19 cellular contexts compared by ENCODE assay signal in the genomic region with DNA sequence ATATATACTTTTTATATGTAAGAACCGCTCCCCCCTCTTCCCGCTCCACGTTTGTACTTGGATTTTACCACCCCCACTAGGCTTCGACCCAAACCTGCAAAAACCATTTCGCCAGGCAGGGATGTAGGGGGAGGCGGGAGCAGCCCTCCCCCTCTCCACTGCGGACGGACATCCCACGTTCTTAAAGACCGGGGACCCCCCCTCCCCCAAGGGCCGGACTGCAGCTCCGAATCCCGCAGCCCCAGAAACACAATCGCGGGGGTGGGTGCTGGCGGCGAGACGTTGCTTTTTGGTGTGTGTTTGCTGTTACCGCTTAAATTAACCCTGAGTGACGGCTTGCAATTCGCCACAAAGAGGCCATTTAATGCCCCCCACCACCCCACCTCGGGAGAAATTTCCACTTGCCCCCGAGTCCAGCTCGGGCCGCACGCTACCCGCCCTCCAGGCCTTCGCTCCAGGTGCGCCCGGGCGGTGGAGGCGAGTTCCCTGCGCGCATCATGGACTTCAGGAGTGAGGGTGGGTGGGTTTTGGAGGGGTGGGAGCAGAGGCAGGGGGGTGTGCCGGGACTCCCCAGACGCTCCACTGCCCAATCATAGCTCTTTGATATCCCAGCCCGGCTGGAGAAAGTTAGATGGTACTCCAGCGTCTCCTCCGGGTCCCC. TPM values are rescaled to one million over a fixed set of nuclear protein-coding genes. Genes with fewer than 3 reads are reported as not detected.
DNase-seq lines count a peak whose midpoint lies in the region; ATAC-seq and TF ChIP-seq lines count a peak whose summit lies in the region.
"Had no signal": no experiment of that assay in that cellular context is flagged by ENCODE, and none has a peak within 500 bp of the region (broad histone marks: within the 10 kb centered on the region; RNA-seq: fewer than 3 reads in every experiment).

No MANE protein-coding gene starts in this region.

- H3K9me3 Mint-ChIP-seq in activated CD8-positive, alpha-beta memory T cell treated with anti-CD3 and anti-CD28 coated beads, Interleukin-2, amount 10 ng/mL, durations not matched to agents 7 days and 5 days (ENCODE audit: low read depth) = no peaks in the 10 kb centered on the region
- H3K9me3 Mint-ChIP-seq: activated naive CD4-positive, alpha-beta T cell treated with anti-CD3 and anti-CD28 coated beads for 36 hours had no signal

- peak overlapping the region; percentile 64 for H3K4me3 Mint-ChIP-seq in T-helper 17 cell
- H3K4me3 Mint-ChIP-seq in activated CD8-positive, alpha-beta memory T cell treated with anti-CD3 and anti-CD28 coated beads, Interleukin-2, amount 10 ng/mL, durations not matched to agents 7 days and 5 days = no peak overlapping the region
- H3K4me3 Mint-ChIP-seq: activated naive CD4-positive, alpha-beta T cell treated with anti-CD3 and anti-CD28 coated beads for 36 hours had no signal

- H3K27ac ChIP-seq in BLaER1 (no peak overlapping the region), esophagus squamous epithelium (peak overlapping the region; percentile 90 to 98 (median 92)), gastrocnemius medialis (peak overlapping the region; percentile 97 to 100 (median 99))
- H3K27ac ChIP-seq: cardiac muscle cell had no signal

- 18 to 36% methylated on average over 5 to 9 of the region's 39 CpGs for WGBS in esophagus squamous epithelium, 2 donors

- peak overlapping the region; percentile 94 for H3K4me2 ChIP-seq in BLaER1

- no peak overlapping the region for H3K4me3 ChIP-seq in BLaER1
- H3K4me3 ChIP-seq in esophagus squamous epithelium = peak overlapping the region in 3 of 4 donors; percentile 41 to 61 (median 44)
- H3K4me3 ChIP-seq in gastrocnemius medialis = peak overlapping the region in 1 of 4 donors; percentile 74
- H3K4me3 ChIP-seq: cardiac muscle cell, upper lobe of right lung had no signal

- H3K36me3 ChIP-seq in BLaER1 (peaks cover 11% of the 10 kb centered on the region), esophagus squamous epithelium (peaks cover 0 to 5% (median 0%) of the 10 kb centered on the region in 3 donors), gastrocnemius medialis (no peaks in the 10 kb centered on the region)
- H3K36me3 ChIP-seq: cardiac muscle cell, upper lobe of right lung had no signal

- H3K4me1 ChIP-seq in BLaER1 (peaks cover 88% of the 10 kb centered on the region), esophagus squamous epithelium (peaks cover 82 to 100% (median 82%) of the 10 kb centered on the region in 3 donors), gastrocnemius medialis (peaks cover 73 to 79% of the 10 kb centered on the region in 2 donors)

- H3K27me3 ChIP-seq in BLaER1 (peaks cover 82% of the 10 kb centered on the region), esophagus squamous epithelium (peaks cover 0 to 38% (median 0%) of the 10 kb centered on the region in 4 donors), gastrocnemius medialis (no peaks in the 10 kb centered on the region)

- CTCF ChIA-PET in activated CD8-positive, alpha-beta memory T cell treated with anti-CD3 and anti-CD28 coated beads, Interleukin-2, amount 10 ng/mL, durations not matched to agents 7 days and 5 days (lab: Charles Lee) = interaction anchor here (0.8 to 2.0 kb wide), 2 partner anchors 23 to 82 kb away, joined by 3 to 5 read pairs; no protein-coding TSS in a partner anchor

- peaks cover 3% of the 10 kb centered on the region for H3K36me3 Mint-ChIP-seq in T-helper 17 cell (ENCODE audit: low read depth)
- H3K36me3 Mint-ChIP-seq in activated CD8-positive, alpha-beta memory T cell treated with anti-CD3 and anti-CD28 coated beads, Interleukin-2, amount 10 ng/mL, durations not matched to agents 7 days and 5 days = peaks cover 2% of the 10 kb centered on the region

- H3K9me3 ChIP-seq in BLaER1 (no peaks in the 10 kb centered on the region), T-helper 17 cell (ENCODE audit: control insufficient read depth, low read length, poor library complexity, severe bottlenecking) (no peaks in the 10 kb centered on the region), esophagus squamous epithelium (no peaks in the 10 kb centered on the region), gastrocnemius medialis (no peaks in the 10 kb centered on the region)
- H3K9me3 ChIP-seq: upper lobe of right lung had no signal

- peaks cover 70% of the 10 kb centered on the region for H3K27me3 Mint-ChIP-seq in T-helper 17 cell
- H3K27me3 Mint-ChIP-seq in activated CD8-positive, alpha-beta memory T cell treated with anti-CD3 and anti-CD28 coated beads, Interleukin-2, amount 10 ng/mL, durations not matched to agents 7 days and 5 days = peaks cover 68% of the 10 kb centered on the region

- H3K4me1 Mint-ChIP-seq in T-helper 17 cell = peaks cover 21% of the 10 kb centered on the region
- H3K4me1 Mint-ChIP-seq in activated CD8-positive, alpha-beta memory T cell treated with anti-CD3 and anti-CD28 coated beads, Interleukin-2, amount 10 ng/mL, durations not matched to agents 7 days and 5 days = peaks cover 11% of the 10 kb centered on the region

- peak overlapping the region; percentile 27 for H3K27ac Mint-ChIP-seq in T-helper 17 cell
- H3K27ac Mint-ChIP-seq in activated CD8-positive, alpha-beta memory T cell treated with anti-CD3 and anti-CD28 coated beads, Interleukin-2, amount 10 ng/mL, durations not matched to agents 7 days and 5 days = no peak overlapping the region
- H3K27ac Mint-ChIP-seq: activated naive CD4-positive, alpha-beta T cell treated with anti-CD3 and anti-CD28 coated beads for 36 hours had no signal

- H3K9ac ChIP-seq in BLaER1 = no peak overlapping the region

- peaks cover 100% of the 10 kb centered on the region for H4K20me1 ChIP-seq in BLaER1

- intact Hi-C loops in esophagus squamous epithelium (cut with DNase I) = no loop called here
- intact Hi-C loops in gastrocnemius medialis (cut with DNase I; ENCODE audit: low total_unique reads) = no loop called here

- TF ChIP-seq CTCF in esophagus squamous epithelium (IDR thresholded peaks at IDR 0.05) = no peak
- no peak for TF ChIP-seq CTCF in gastrocnemius medialis (IDR thresholded peaks at IDR 0.05 in 4 of 5, conservative IDR thresholded peaks at IDR 0.05 in 1 of 5)

- DNase-seq in T-helper 17 cell = no peak
- no peak for DNase-seq in esophagus squamous epithelium (lab: John Stamatoyannopoulos, UW)
- no peak for DNase-seq in gastrocnemius medialis
- DNase-seq in RPMI8226 = no peak
- no peak for DNase-seq in activated CD8-positive, alpha-beta memory T cell treated with anti-CD3 and anti-CD28 coated beads, Interleukin-2, amount 10 ng/mL, durations not matched to agents 7 days and 5 days
- DNase-seq in T1000 (lab: John Stamatoyannopoulos, UW) = no peak
- DNase-seq: activated CD8-positive, alpha-beta memory T cell treated with anti-CD3 and anti-CD28 coated beads, Interleukin-2, amount 50 U/mL, for 4 hours; foreskin fibroblast; HCEC 1CT; IMR-90; mammary epithelial cell; NCI-H2081 treated with DMSO at 0.1 percent for 48 hours; NCI-H748 treated with DMSO at 0.1 percent for 48 hours; upper lobe of right lung had no signal

- TF ChIP-seq POLR2A in esophagus squamous epithelium (IDR thresholded peaks at IDR 0.05) (no peak), gastrocnemius medialis (IDR thresholded peaks at IDR 0.05) (no peak)

- in situ Hi-C loops in gastrocnemius medialis (cut with MboI; ENCODE audit: low sequenced_read_pairs in 4 of 4) = no loop called here

- ATAC-seq in T-helper 17 cell = no peak
- no peak for ATAC-seq in gastrocnemius medialis
- no peak for ATAC-seq in activated CD8-positive, alpha-beta memory T cell treated with anti-CD3 and anti-CD28 coated beads, Interleukin-2, amount 10 ng/mL, durations not matched to agents 7 days and 5 days
- no peak for ATAC-seq in GM19035 (IDR thresholded peaks at IDR 0.05; ENCODE audit: unreplicated experiment)
- ATAC-seq: sciatic nerve, upper lobe of right lung had no signal

RNA-seq across cellular contexts. Expression of a gene that starts 15.8 kb away (rescaled TPM):
- total RNA-seq in T-helper 17 cell (under 1 TPM; 0.75 to 0.86 TPM), esophagus squamous epithelium (10 to 100 TPM; 32.3 to 81.2 (median 51.6) TPM), gastrocnemius medialis (100 to 1,000 TPM in 2 of 4 donors, 10 to 100 TPM in 2; 31.9 to 128 (median 105) TPM)
- under 1 TPM; 0.21 to 0.32 TPM for total RNA-seq in activated CD8-positive, alpha-beta memory T cell treated with anti-CD3 and anti-CD28 coated beads, Interleukin-2, amount 10 ng/mL, durations not matched to agents 7 days and 5 days
- total RNA-seq: cardiac muscle cell had no signal

RNA-seq across cellular contexts. Expression of a gene that starts 41.7 kb away (rescaled TPM):
- total RNA-seq in T-helper 17 cell = not detected
- total RNA-seq in esophagus squamous epithelium = not detected
- not detected for total RNA-seq in gastrocnemius medialis
- total RNA-seq in activated CD8-positive, alpha-beta memory T cell treated with anti-CD3 and anti-CD28 coated beads, Interleukin-2, amount 10 ng/mL, durations not matched to agents 7 days and 5 days = under 1 TPM; 0.21 to 0.26 TPM
- total RNA-seq: activated naive CD4-positive, alpha-beta T cell treated with anti-CD3 and anti-CD28 coated beads for 36 hours; cardiac muscle cell; IMR-90; sciatic nerve; upper lobe of right lung had no signal

RNA-seq across cellular contexts. Expression of a gene that starts 54.1 kb away (rescaled TPM):
- total RNA-seq in T-helper 17 cell = 1 to 10 TPM; 6.9 to 8.3 TPM
- total RNA-seq in esophagus squamous epithelium = 10 to 100 TPM; 34.4 to 59.7 (median 44.9) TPM
- total RNA-seq in gastrocnemius medialis = 10 to 100 TPM; 50.7 to 71.0 (median 61.4) TPM
- 10 to 100 TPM; 23.9 to 24.9 TPM for total RNA-seq in activated CD8-positive, alpha-beta memory T cell treated with anti-CD3 and anti-CD28 coated beads, Interleukin-2, amount 10 ng/mL, durations not matched to agents 7 days and 5 days

Comparison
In these comparisons a context has a peak if more than half of its experiments do, and no peak if none do; other contexts are left out.
1. RNA of a gene that starts 15.8 kb away (total RNA-seq): 31.9 to 128 TPM in gastrocnemius medialis and 32.3 to 81.2 TPM in esophagus squamous epithelium; 0.75 to 0.86 TPM in T-helper 17 cell and 0.21 to 0.32 TPM in activated CD8-positive, alpha-beta memory T cell treated with anti-CD3 and anti-CD28 coated beads, Interleukin-2, amount 10 ng/mL, durations not matched to agents 7 days and 5 days; every median in the first group is over 10 times any median in the second.